ENCODE assay signal across 16 cellular contexts in the genomic region with DNA sequence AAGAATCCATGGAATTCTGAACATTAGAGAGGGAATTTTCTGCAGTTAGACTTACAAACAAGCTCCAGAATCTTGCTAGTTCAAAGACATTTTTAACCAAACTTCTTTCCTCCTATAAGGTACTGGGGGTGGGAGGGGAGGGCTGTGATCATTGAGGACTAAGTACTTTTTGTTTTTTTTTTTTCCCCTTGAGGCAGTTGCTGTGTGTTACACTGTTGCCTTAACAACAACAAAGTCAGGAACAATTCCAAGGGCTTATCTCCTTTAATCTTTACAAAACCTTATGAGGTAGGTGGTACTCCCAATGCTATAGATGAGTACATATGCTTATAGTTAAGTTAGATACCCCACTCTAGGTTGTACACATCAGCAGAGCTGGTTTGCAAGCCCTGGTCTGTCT.
DNase-seq lines count a peak whose midpoint lies in the region; ATAC-seq and TF ChIP-seq lines count a peak whose summit lies in the region.
"Had no signal": no experiment of that assay in that cellular context is flagged by ENCODE, and none has a peak within 500 bp of the region (broad histone marks: within the 10 kb centered on the region; RNA-seq: fewer than 3 reads in every experiment).

No MANE protein-coding gene starts in this region.

- no peak overlapping the region for H2AFZ ChIP-seq in GM23338
- H2AFZ ChIP-seq in PC-3 (ENCODE audit: low read length) = no peak overlapping the region

- no peaks in the 10 kb centered on the region for H3K36me3 Mint-ChIP-seq in GM23338 (ENCODE audit: low read depth)
- H3K36me3 Mint-ChIP-seq: activated naive CD4-positive, alpha-beta T cell treated with anti-CD3 and anti-CD28 coated beads, Interleukin-2, amount 50 U/mL, for 24 hours had no signal

- H3K4me2 ChIP-seq in GM23338 (peak overlapping the region; percentile 37), PC-3 (ENCODE audit: low read length) (no peak overlapping the region)

- no peak overlapping the region for H3K9ac ChIP-seq in PC-3 (ENCODE audit: low read length)

- H3K4me1 Mint-ChIP-seq in GM23338 = peaks cover 29% of the 10 kb centered on the region

- H3K27me3 Mint-ChIP-seq in GM23338 (ENCODE audit: insufficient read depth, low read depth, poor library complexity) = no peaks in the 10 kb centered on the region
- H3K27me3 Mint-ChIP-seq: activated CD4-positive, alpha-beta T cell treated with anti-CD3 and anti-CD28 coated beads, Interleukin-2, amount 10 ng/mL, durations not matched to agents 24 days and 14 days; activated naive CD4-positive, alpha-beta T cell treated with anti-CD3 and anti-CD28 coated beads, Interleukin-2, amount 50 U/mL, for 24 hours had no signal

- H3K9me3 ChIP-seq in PC-3 (ENCODE audit: low read length) (no peaks in the 10 kb centered on the region), gastrocnemius medialis (no peaks in the 10 kb centered on the region), lower lobe of right lung (no peaks in the 10 kb centered on the region)
- H3K9me3 ChIP-seq: gastroesophageal sphincter, ovary, SJCRH30 had no signal

- peak overlapping the region; percentile 38; the same call in 2 of the 3 replicates for H3K4me3 Mint-ChIP-seq in GM23338
- H3K4me3 Mint-ChIP-seq: activated CD4-positive, alpha-beta T cell treated with anti-CD3 and anti-CD28 coated beads, Interleukin-2, amount 10 ng/mL, durations not matched to agents 24 days and 14 days; activated naive CD4-positive, alpha-beta T cell treated with anti-CD3 and anti-CD28 coated beads, Interleukin-2, amount 50 U/mL, for 24 hours had no signal

- H3K9me3 Mint-ChIP-seq in GM23338 = no peaks in the 10 kb centered on the region
- H3K9me3 Mint-ChIP-seq: activated CD4-positive, alpha-beta T cell treated with anti-CD3 and anti-CD28 coated beads, Interleukin-2, amount 10 ng/mL, durations not matched to agents 24 days and 14 days; activated naive CD4-positive, alpha-beta T cell treated with anti-CD3 and anti-CD28 coated beads, Interleukin-2, amount 50 U/mL, for 24 hours had no signal

- in situ Hi-C loops in gastrocnemius medialis (cut with MboI; ENCODE audit: low sequenced_read_pairs in 4 of 4) = no loop called here

- H3K4me1 ChIP-seq in GM23338 (ENCODE audit: insufficient read depth) (peaks cover 26% of the 10 kb centered on the region), PC-3 (ENCODE audit: insufficient read depth, low read length) (peaks cover 8% of the 10 kb centered on the region; the same call in 1 of the 2 replicates), gastrocnemius medialis (peaks cover 63 to 70% of the 10 kb centered on the region in 2 donors), foreskin keratinocyte (peaks cover 6% of the 10 kb centered on the region), lower lobe of right lung (peaks cover 6% of the 10 kb centered on the region)

- H3K36me3 ChIP-seq in GM23338 (ENCODE audit: insufficient read depth) = no peaks in the 10 kb centered on the region
- H3K36me3 ChIP-seq in PC-3 (ENCODE audit: low read depth, low read length) = no peaks in the 10 kb centered on the region
- H3K36me3 ChIP-seq in gastrocnemius medialis = no peaks in the 10 kb centered on the region
- no peaks in the 10 kb centered on the region for H3K36me3 ChIP-seq in lower lobe of right lung
- H3K36me3 ChIP-seq: gastroesophageal sphincter, ovary, SJCRH30 had no signal

- BruUV-seq in PC-3 (replicated peaks; lab: Mats Ljungman, UMichigan) = no TSS peak

- H3K9me2 ChIP-seq in GM23338 (ENCODE audit: insufficient read depth) (no peaks in the 10 kb centered on the region), PC-3 (replicated peaks; ENCODE audit: low read length) (no peaks in the 10 kb centered on the region)

- ATAC-seq in GM23338 (peak; percentile 37), PC-3 (no peak), gastrocnemius medialis (no peak), foreskin keratinocyte (no peak), GM18861 (IDR thresholded peaks at IDR 0.05; ENCODE audit: unreplicated experiment) (no peak), lower lobe of right lung (no peak)
- ATAC-seq: gastroesophageal sphincter had no signal

- TF ChIP-seq POLR2A in gastrocnemius medialis (IDR thresholded peaks at IDR 0.05) = no peak

- DNase-seq in GM23338 (ENCODE audit: low spot score) (peak; percentile 42), PC-3 (no peak), fibroblast of mammary gland (ENCODE audit: low read depth) (peak; percentile 5), gastrocnemius medialis (no peak), foreskin keratinocyte (no peak), lower lobe of right lung (no peak)
- DNase-seq: activated CD4-positive, alpha-beta T cell treated with anti-CD3 and anti-CD28 coated beads, Interleukin-2, amount 10 ng/mL, durations not matched to agents 24 days and 14 days; central memory CD4-positive, alpha-beta T cell; NCI-H1105; NCI-H2171; ovary; stimulated activated naive CD8-positive, alpha-beta T cell treated with anti-CD3 and anti-CD28 coated beads, Interleukin-15, Interleukin-2, amounts not matched to agents 100 U/mL and 50 U/mL, for 24 hours had no signal

- H3K4me3 ChIP-seq in GM23338 (peak overlapping the region; percentile 30; the same call in 1 of the 2 replicates), PC-3 (ENCODE audit: low read length) (no peak overlapping the region), fibroblast of mammary gland (ENCODE audit: control insufficient read depth, low read depth, low read length) (no peak overlapping the region), gastrocnemius medialis (no peak overlapping the region), lower lobe of right lung (no peak overlapping the region)
- H3K4me3 ChIP-seq: gastroesophageal sphincter, ovary, SJCRH30 had no signal

- POLR2A ChIA-PET in PC-3 (lab: Charles Lee; ENCODE audit: unreplicated experiment) = no interaction called here

- CTCF ChIA-PET in PC-3 (lab: Charles Lee) = no interaction called here

- no peaks in the 10 kb centered on the region for H4K20me1 ChIP-seq in GM23338 (replicated peaks; ENCODE audit: insufficient read depth)
- no peaks in the 10 kb centered on the region for H4K20me1 ChIP-seq in PC-3 (ENCODE audit: low read length)

- H3F3A ChIP-seq in GM23338 (replicated peaks; ENCODE audit: low read depth) (no peaks in the 10 kb centered on the region), PC-3 (ENCODE audit: low read length, unreplicated experiment) (no peaks in the 10 kb centered on the region)

- intact Hi-C loops in PC-3 (cut with micrococcal nuclease) (no loop called here), gastrocnemius medialis (cut with DNase I; ENCODE audit: low total_unique reads) (loop anchor here (2.0 kb wide), 1 partner anchor 63 kb away; a partner anchor contains a TSS), lower lobe of right lung (cut with DNase I) (no loop called here)

- H3K27ac ChIP-seq in GM23338 (ENCODE audit: low read depth) = peak overlapping the region; percentile 82; the same call in 1 of the 2 replicates
- peak overlapping the region; percentile 40; the same call in 1 of the 2 replicates for H3K27ac ChIP-seq in PC-3 (ENCODE audit: low read length)
- peak overlapping the region; percentile 86 to 98 (median 92) for H3K27ac ChIP-seq in gastrocnemius medialis
- H3K27ac ChIP-seq in foreskin keratinocyte = no peak overlapping the region
- no peak overlapping the region for H3K27ac ChIP-seq in lower lobe of right lung
- H3K27ac ChIP-seq: ovary had no signal

- H3K27me3 ChIP-seq in GM23338 (ENCODE audit: insufficient read depth) = no peaks in the 10 kb centered on the region
- no peaks in the 10 kb centered on the region for H3K27me3 ChIP-seq in PC-3 (ENCODE audit: low read length)
- no peaks in the 10 kb centered on the region for H3K27me3 ChIP-seq in gastrocnemius medialis
- H3K27me3 ChIP-seq in foreskin keratinocyte = no peaks in the 10 kb centered on the region
- no peaks in the 10 kb centered on the region for H3K27me3 ChIP-seq in lower lobe of right lung (ENCODE audit: low read depth)
- H3K27me3 ChIP-seq: gastroesophageal sphincter, ovary, SJCRH30 had no signal

- peak overlapping the region; percentile 66; the same call in 1 of the 2 replicates for H3K27ac Mint-ChIP-seq in GM23338
- H3K27ac Mint-ChIP-seq: activated CD4-positive, alpha-beta T cell treated with anti-CD3 and anti-CD28 coated beads, Interleukin-2, amount 10 ng/mL, durations not matched to agents 24 days and 14 days; activated naive CD4-positive, alpha-beta T cell treated with anti-CD3 and anti-CD28 coated beads, Interleukin-2, amount 50 U/mL, for 24 hours had no signal

- no peak for TF ChIP-seq CTCF in GM23338 (conservative IDR thresholded peaks at IDR 0.05; ENCODE audit: low read depth in 2 of 2)
- no peak for TF ChIP-seq CTCF in PC-3 (conservative IDR thresholded peaks at IDR 0.05; ENCODE audit: low read depth, low read length)
- no peak for TF ChIP-seq CTCF in fibroblast of mammary gland (conservative IDR thresholded peaks at IDR 0.05; ENCODE audit: control insufficient read depth, insufficient read depth, low read depth, low read length)
- no peak for TF ChIP-seq CTCF in gastrocnemius medialis (IDR thresholded peaks at IDR 0.05 in 4 of 5, conservative IDR thresholded peaks at IDR 0.05 in 1 of 5)
- TF ChIP-seq CTCF in foreskin keratinocyte (conservative IDR thresholded peaks at IDR 0.05) = no peak
- TF ChIP-seq CTCF in lower lobe of right lung (IDR thresholded peaks at IDR 0.05) = no peak

- 0 out of 2 replicates have a peak, but pooled peaks cover 3% of the 10 kb centered on the region for H3K79me2 ChIP-seq in GM23338 (replicated peaks; ENCODE audit: insufficient read depth)
- no peaks in the 10 kb centered on the region for H3K79me2 ChIP-seq in PC-3 (ENCODE audit: low read length)

TF ChIP-seq in GM23338, 12 proteins besides CTCF, POLR2A, EP300 and RAD21 (continues in another document):
- TF ChIP-seq, protein P1, sequence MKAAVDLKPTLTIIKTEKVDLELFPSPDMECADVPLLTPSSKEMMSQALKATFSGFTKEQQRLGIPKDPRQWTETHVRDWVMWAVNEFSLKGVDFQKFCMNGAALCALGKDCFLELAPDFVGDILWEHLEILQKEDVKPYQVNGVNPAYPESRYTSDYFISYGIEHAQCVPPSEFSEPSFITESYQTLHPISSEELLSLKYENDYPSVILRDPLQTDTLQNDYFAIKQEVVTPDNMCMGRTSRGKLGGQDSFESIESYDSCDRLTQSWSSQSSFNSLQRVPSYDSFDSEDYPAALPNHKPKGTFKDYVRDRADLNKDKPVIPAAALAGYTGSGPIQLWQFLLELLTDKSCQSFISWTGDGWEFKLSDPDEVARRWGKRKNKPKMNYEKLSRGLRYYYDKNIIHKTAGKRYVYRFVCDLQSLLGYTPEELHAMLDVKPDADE (IDR thresholded peaks at IDR 0.05) = no peak
- TF ChIP-seq ZNF114 (CRISPR knock-in tag; IDR thresholded peaks at IDR 0.05) (no peak), NANOG (IDR thresholded peaks at IDR 0.05; ENCODE audit: borderline replicate concordance) (no peak), EZH2phosphoT487 (IDR thresholded peaks at IDR 0.05; ENCODE audit: unreplicated experiment) (no peak), EZH2 (IDR thresholded peaks at IDR 0.05; ENCODE audit: low read depth, unreplicated experiment) (no peak)

Comparison
In these comparisons a context has a peak if more than half of its experiments do, and no peak if none do; other contexts are left out.
1. DNase-seq: peak in GM23338 (single experiment) and fibroblast of mammary gland (single experiment); none in PC-3 (single experiment), gastrocnemius medialis (0 of 2), foreskin keratinocyte (0 of 2) and lower lobe of right lung (single experiment).
2. H3K27ac ChIP-seq: peak in GM23338 (single experiment), PC-3 (single experiment) and gastrocnemius medialis (4 of 4); none in foreskin keratinocyte (single experiment) and lower lobe of right lung (single experiment).